Comparison of ENCODE assay signal across 34 cellular contexts in the genomic region with DNA sequence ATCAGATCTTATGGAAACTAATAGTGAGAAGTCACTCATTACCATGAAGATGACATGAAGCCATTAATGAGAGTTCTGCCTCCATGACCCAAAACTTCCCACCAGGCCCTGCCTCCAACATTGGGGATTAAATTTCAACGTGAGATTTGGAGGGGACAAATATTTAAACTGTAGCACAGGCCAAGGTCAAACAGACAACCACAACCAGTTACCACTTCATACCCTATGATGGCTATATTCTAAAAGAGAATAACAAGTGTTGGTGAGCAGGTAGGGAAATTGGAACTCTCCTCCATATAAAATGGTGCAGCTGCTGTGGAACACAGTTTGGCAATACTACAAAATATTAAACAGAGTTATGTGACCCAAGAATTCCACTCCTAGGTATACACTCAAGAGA.
"Had no signal": no experiment of that assay in that cellular context is flagged by ENCODE, and none has a peak within 500 bp of the region (broad histone marks: within the 10 kb centered on the region; RNA-seq: fewer than 3 reads in every experiment).

No MANE protein-coding gene starts in this region.

- H3K9me3 ChIP-seq: MG63 had no signal

- H3K36me3 ChIP-seq: MG63 had no signal

- H3K27me3 ChIP-seq: MG63 had no signal

- H3K4me3 ChIP-seq: MG63 had no signal

- DNase-seq: Karpas-422, Kasumi-1, MG63, MM.1S, MV-4-11, NCI-H1048, NCI-H1092, NCI-H1092 treated with DMSO at 0.1 percent for 48 hours, NCI-H1105, NCI-H1105 treated with DMSO at 0.1 percent for 48 hours, NCI-H1417, NCI-H1417 treated with DMSO at 0.1 percent for 48 hours, NCI-H1436, NCI-H1436 treated with DMSO at 0.1 percent for 48 hours, NCI-H146, NCI-H1694, NCI-H1694 treated with DMSO at 0.1 percent for 48 hours, NCI-H187, NCI-H187 treated with DMSO at 0.1 percent for 48 hours, NCI-H1930, NCI-H2029, NCI-H2029 treated with DMSO at 0.1 percent for 48 hours, NCI-H2081, NCI-H2081 treated with DMSO at 0.1 percent for 48 hours, NCI-H2107, NCI-H2171, NCI-H2171 treated with DMSO at 0.1 percent for 48 hours, NCI-H2227 treated with DMSO at 0.1 percent for 48 hours, NCI-H226, NCI-H345, NCI-H446, NCI-H446 treated with DMSO at 0.1 percent for 48 hours, NCI-H510A, NCI-H510A treated with DMSO at 0.1 percent for 48 hours had no signal
